ENCODE assay signal across 1 cellular context in genomic region chrX:49230500-49231232, GRCh38.
TF ChIP-seq lines count a peak whose summit lies in the region.

No MANE protein-coding gene starts in this region.

TF ChIP-seq in H1, 55 proteins besides CTCF, POLR2A, EP300 and RAD21:
- peak; percentile 22 for TF ChIP-seq KDM4A (IDR thresholded peaks at IDR 0.05; ENCODE audit: low read depth, low read length, severe bottlenecking)
- TF ChIP-seq HDAC6 (IDR thresholded peaks at IDR 0.05; ENCODE audit: low read depth, low read length) = no peak
- no peak for TF ChIP-seq MAX (IDR thresholded peaks at IDR 0.05)
- TF ChIP-seq SRF (IDR thresholded peaks at IDR 0.05; ENCODE audit: low read depth, low read length) = no peak
- no peak for TF ChIP-seq NRF1 (IDR thresholded peaks at IDR 0.05; ENCODE audit: low read depth, low read length)
- TF ChIP-seq TAF1 (IDR thresholded peaks at IDR 0.05; ENCODE audit: low read depth, low read length) = 0 out of 2 replicates have a peak, but pooled peaks have one; percentile 9
